10 cellular contexts compared by ENCODE assay signal in the genomic region with DNA sequence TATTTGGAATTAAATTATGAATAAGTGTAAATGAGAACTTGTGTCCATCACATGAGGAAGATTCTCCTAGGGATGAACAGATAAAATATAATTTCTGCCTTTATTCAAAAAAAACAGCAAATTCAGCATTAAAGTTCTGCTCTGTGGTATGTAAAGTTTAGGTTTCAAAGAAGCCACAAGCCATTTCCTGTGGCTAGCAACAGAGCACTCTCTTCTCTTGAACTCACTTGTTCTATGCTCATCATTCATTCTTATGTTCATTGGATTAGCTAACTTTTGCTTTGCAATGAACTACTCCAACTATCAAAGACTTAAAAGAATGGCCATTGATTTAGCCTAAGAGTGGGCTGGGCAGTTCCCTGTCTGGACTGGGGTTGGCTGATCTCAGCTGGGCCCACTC. TPM values are rescaled to one million over a fixed set of nuclear protein-coding genes. Genes with fewer than 3 reads are reported as not detected.
DNase-seq lines count a peak whose midpoint lies in the region; ATAC-seq and TF ChIP-seq lines count a peak whose summit lies in the region.
"Had no signal": no experiment of that assay in that cellular context is flagged by ENCODE, and none has a peak within 500 bp of the region (broad histone marks: within the 10 kb centered on the region; RNA-seq: fewer than 3 reads in every experiment).

No MANE protein-coding gene starts in this region.

- DNase-seq in GM12865 (ENCODE audit: low read depth) (peak; percentile 41), dermis blood vessel endothelial cell (no peak), HuH-7 (ENCODE audit: low spot score) (no peak), NCI-H526 (lab: John Stamatoyannopoulos, UW) (no peak)
- DNase-seq in T-helper 2 cell treated with Interferon-gamma antibody and Interleukin-4, amounts not matched to agents 5 μg/mL and 100 μg/mL, for 36 hours (ENCODE audit: low spot score), result peak; percentile 12
- DNase-seq in activated CD8-positive, alpha-beta memory T cell treated with anti-CD3 and anti-CD28 coated beads for 24 hours, result no peak

- no peak overlapping the region for H3K4me3 ChIP-seq in GM12865 (ENCODE audit: low read depth, low read length)

- H3K4me1 Mint-ChIP-seq in T-helper 2 cell treated with Interferon-gamma antibody and Interleukin-4, amounts not matched to agents 5 μg/mL and 100 μg/mL, for 36 hours (ENCODE audit: low read depth), result peaks cover 34% of the 10 kb centered on the region

- H3K27me3 Mint-ChIP-seq in T-helper 2 cell treated with Interferon-gamma antibody and Interleukin-4, amounts not matched to agents 5 μg/mL and 100 μg/mL, for 36 hours (ENCODE audit: low read depth), result peaks cover 38% of the 10 kb centered on the region

- peaks cover 20% of the 10 kb centered on the region for H3K9me3 Mint-ChIP-seq in T-helper 2 cell treated with Interferon-gamma antibody and Interleukin-4, amounts not matched to agents 5 μg/mL and 100 μg/mL, for 36 hours

- H3K4me3 Mint-ChIP-seq in T-helper 2 cell treated with Interferon-gamma antibody and Interleukin-4, amounts not matched to agents 5 μg/mL and 100 μg/mL, for 36 hours, result peak overlapping the region; percentile 64

- ATAC-seq in GM19395 (IDR thresholded peaks at IDR 0.05; ENCODE audit: unreplicated experiment), result peak; percentile 87
- peak; percentile 91 for ATAC-seq in HG03066 (IDR thresholded peaks at IDR 0.05; ENCODE audit: low read depth, unreplicated experiment)

- peak overlapping the region; percentile 68 for H3K27ac Mint-ChIP-seq in T-helper 2 cell treated with Interferon-gamma antibody and Interleukin-4, amounts not matched to agents 5 μg/mL and 100 μg/mL, for 36 hours
- H3K27ac Mint-ChIP-seq: IgD-negative memory B cell had no signal

- H3K36me3 Mint-ChIP-seq in T-helper 2 cell treated with Interferon-gamma antibody and Interleukin-4, amounts not matched to agents 5 μg/mL and 100 μg/mL, for 36 hours (ENCODE audit: low read depth), result peaks cover 10% of the 10 kb centered on the region
- H3K36me3 Mint-ChIP-seq: IgD-negative memory B cell had no signal

- no peak for TF ChIP-seq CTCF in GM12865 (IDR thresholded peaks at IDR 0.05; ENCODE audit: insufficient read depth, low read depth, low read length, missing control alignments)

RNA-seq across cellular contexts. Expression of gene SNRPB2, which starts 20.8 kb away (rescaled TPM):
- 51.2 and 55.8 TPM in 2 replicates for total RNA-seq in dermis blood vessel endothelial cell

RNA-seq across cellular contexts. Expression of gene OTOR, which starts 39.1 kb away (rescaled TPM):
- not detected in 2 replicates for total RNA-seq in dermis blood vessel endothelial cell
- total RNA-seq: glomerular endothelial cell had no signal

Comparison
In these comparisons a context has a peak if more than half of its experiments do, and no peak if none do; other contexts are left out.
1. DNase-seq: peak in GM12865 (single experiment) and T-helper 2 cell treated with Interferon-gamma antibody and Interleukin-4, amounts not matched to agents 5 μg/mL and 100 μg/mL, for 36 hours (single experiment); none in dermis blood vessel endothelial cell (single experiment), HuH-7 (single experiment), activated CD8-positive, alpha-beta memory T cell treated with anti-CD3 and anti-CD28 coated beads for 24 hours (single experiment) and NCI-H526 (0 of 2).